Comparison of ENCODE assay signal across 26 cellular contexts in the genomic region with DNA sequence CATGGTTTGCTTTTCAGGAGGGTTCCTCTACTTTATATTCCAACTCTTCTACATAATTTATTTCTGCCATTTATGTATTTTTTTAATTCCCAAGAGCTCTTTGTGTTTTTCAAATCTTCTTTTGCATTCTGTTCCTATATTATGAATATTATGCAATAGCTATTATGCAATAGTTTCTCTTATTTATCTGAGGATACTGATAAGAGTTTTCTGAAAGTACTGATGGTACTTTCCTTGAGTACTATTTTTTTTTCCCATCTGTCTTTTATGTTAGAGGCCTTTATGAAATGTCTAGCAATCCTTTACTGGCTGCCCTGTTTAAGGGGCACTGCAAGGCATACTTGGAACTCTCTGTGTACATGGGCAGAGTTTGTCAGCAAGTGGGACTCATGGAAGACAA.
A peak's percentile ranks its signal among the peaks of the same experiment; 100 is the strongest.
DNase-seq lines count a peak whose midpoint lies in the region.
"Had no signal": no experiment of that assay in that cellular context is flagged by ENCODE, and none has a peak within 500 bp of the region (broad histone marks: within the 10 kb centered on the region; RNA-seq: fewer than 3 reads in every experiment).

No MANE protein-coding gene starts in this region.

- H2BK5ac ChIP-seq in neuronal stem cell (ENCODE audit: low read length): no peak overlapping the region

- no peak overlapping the region for H3K4me3 ChIP-seq in neuronal stem cell (ENCODE audit: low read length in 2 of 2)
- H3K4me3 ChIP-seq: cardiac muscle cell, GM23248, heart right ventricle, skin epidermis, suprapubic skin had no signal

- no peak overlapping the region for H2BK120ac ChIP-seq in neuronal stem cell (ENCODE audit: low read depth, low read length)

- no peak overlapping the region for H3K14ac ChIP-seq in neuronal stem cell (ENCODE audit: low read length)

- no peak overlapping the region for H2BK12ac ChIP-seq in neuronal stem cell (ENCODE audit: low read length)

- H3K27ac ChIP-seq in caudate nucleus (ENCODE audit: low read depth, low read length) (peak overlapping the region; percentile 41), neuronal stem cell (replicated peaks; ENCODE audit: low read length) (no peak overlapping the region)
- H3K27ac ChIP-seq: cardiac muscle cell, GM23248, suprapubic skin had no signal

- H3K9me3 ChIP-seq in neuronal stem cell (replicated peaks in 1 of 2; ENCODE audit: control insufficient read depth in 2 of 2, insufficient read depth in 1 of 2, low read depth in 1 of 2, low read length in 2 of 2): no peaks in the 10 kb centered on the region
- H3K9me3 ChIP-seq: BE2C, heart right ventricle, suprapubic skin had no signal

- peak; percentile 23 for DNase-seq in SIG-M5 treated with dmso at 0.1 percent for 504 hours (lab: John Stamatoyannopoulos, UW; ENCODE audit: unreplicated experiment)
- no peak for DNase-seq in SIG-M5 (lab: John Stamatoyannopoulos, UW)
- peak; percentile 47 for DNase-seq in MV-4-11 (lab: John Stamatoyannopoulos, UW)
- no peak for DNase-seq in caudate nucleus (lab: John Stamatoyannopoulos, UW)
- DNase-seq in neuronal stem cell (ENCODE audit: low spot score): no peak
- DNase-seq in DMS 273 (lab: John Stamatoyannopoulos, UW; ENCODE audit: unreplicated experiment): no peak
- no peak for DNase-seq in NK-92 (lab: John Stamatoyannopoulos, UW; ENCODE audit: unreplicated experiment)
- DNase-seq in stimulated activated CD4-positive, alpha-beta T cell treated with anti-CD3 and anti-CD28 coated beads, Interleukin-4, amount 100 ng/mL, for 4 hours: no peak
- DNase-seq: activated CD4-positive, CD25-positive, alpha-beta regulatory T cell; activated naive CD4-positive, alpha-beta T cell; activated T-cell treated with anti-CD3 and anti-CD28 coated beads, Interleukin-2, amount 50 U/mL, for 1 hour; amygdala; BE2C; GM23248; heart right ventricle; left colon; mesendoderm; NCI-H1092 treated with DMSO at 0.1 percent for 48 hours; NCI-H187 treated with DMSO at 0.1 percent for 48 hours; NCI-H748 treated with DMSO at 0.1 percent for 48 hours; SHP77 treated with DMSO at 0.1 percent for 48 hours; stimulated activated CD4-positive, alpha-beta T cell treated with anti-CD3 and anti-CD28 coated beads, Interleukin-2, amount 100 ng/mL, for 24 hours; T-cell had no signal

- H3K79me1 ChIP-seq in neuronal stem cell (ENCODE audit: low read depth, low read length): no peaks in the 10 kb centered on the region

- H4K91ac ChIP-seq in neuronal stem cell (ENCODE audit: low read depth, low read length, poor library complexity): no peak overlapping the region

- no peak overlapping the region for H3K9ac ChIP-seq in neuronal stem cell (ENCODE audit: low read depth, low read length, poor library complexity)
- H3K9ac ChIP-seq: GM23248 had no signal

- no peaks in the 10 kb centered on the region for H3K36me3 ChIP-seq in neuronal stem cell (replicated peaks in 1 of 2; ENCODE audit: control insufficient read depth in 2 of 2, insufficient read depth in 2 of 2, low read length in 2 of 2)
- H3K36me3 ChIP-seq: BE2C, cardiac muscle cell, heart right ventricle, suprapubic skin had no signal

- H3K23ac ChIP-seq in neuronal stem cell (ENCODE audit: low read depth, low read length, poor library complexity): no peak overlapping the region

- no peak overlapping the region for H3K4ac ChIP-seq in neuronal stem cell (ENCODE audit: low read length)

- no peaks in the 10 kb centered on the region for H3K27me3 ChIP-seq in neuronal stem cell (ENCODE audit: control insufficient read depth in 3 of 3, insufficient read depth in 3 of 3, low read depth in 1 of 3, low read length in 3 of 3)
- H3K27me3 ChIP-seq: BE2C, cardiac muscle cell, heart right ventricle, suprapubic skin had no signal

- H3K4me1 ChIP-seq in neuronal stem cell (ENCODE audit: control insufficient read depth in 2 of 2, insufficient read depth in 1 of 2, low read depth in 1 of 2, low read length in 2 of 2): no peaks in the 10 kb centered on the region

- no peak overlapping the region for H2AK5ac ChIP-seq in neuronal stem cell (ENCODE audit: low read depth, low read length)

- no peak overlapping the region for H3K18ac ChIP-seq in neuronal stem cell (ENCODE audit: low read length)

- H3K4me2 ChIP-seq in neuronal stem cell (ENCODE audit: insufficient read depth, low read length, poor library complexity, severe bottlenecking): no peak overlapping the region

- H4K8ac ChIP-seq in neuronal stem cell (ENCODE audit: low read depth, low read length): no peak overlapping the region

- peak overlapping the region; percentile 21 for H2AFZ ChIP-seq in neuronal stem cell (ENCODE audit: low read length)
- H2AFZ ChIP-seq: GM23248 had no signal

- no peak overlapping the region for H2BK15ac ChIP-seq in neuronal stem cell (ENCODE audit: low read length)

Comparison
In these comparisons a context has a peak if more than half of its experiments do, and no peak if none do; other contexts are left out.
1. DNase-seq: peak in SIG-M5 treated with dmso at 0.1 percent for 504 hours (single experiment) and MV-4-11 (single experiment); none in SIG-M5 (single experiment), caudate nucleus (0 of 61), neuronal stem cell (single experiment), DMS 273 (single experiment), NK-92 (single experiment) and stimulated activated CD4-positive, alpha-beta T cell treated with anti-CD3 and anti-CD28 coated beads, Interleukin-4, amount 100 ng/mL, for 4 hours (0 of 2).